In genomic region chr1:20588634-20589225, GRCh38 we compare ENCODE assay signal across 10 cellular contexts. TPM values are rescaled to one million over a fixed set of nuclear protein-coding genes. Genes with fewer than 3 reads are reported as not detected.
A peak's percentile ranks its signal among the peaks of the same experiment; 100 is the strongest.
DNase-seq lines count a peak whose midpoint lies in the region; TF ChIP-seq lines count a peak whose summit lies in the region.
"Had no signal": no experiment of that assay in that cellular context is flagged by ENCODE, and none has a peak within 500 bp of the region (broad histone marks: within the 10 kb centered on the region; RNA-seq: fewer than 3 reads in every experiment).

Gene CDA (plus strand): TSS chr1:20589097. CDS start chr1:20589130, 33 bp downstream.

- intact Hi-C loops in esophagus muscularis mucosa (cut with DNase I) = no loop called here

- H3K27ac ChIP-seq in AG04450 (ENCODE audit: low read depth, low read length) (peak within 1 kb of the TSS; percentile 85), esophagus muscularis mucosa (replicated peaks in 1 of 4) (peak within 1 kb of the TSS; percentile 49 to 69 (median 62))

- CTCF ChIA-PET in AG04450 (lab: Charles Lee) = interaction anchor here (0.6 to 2.7 kb wide), 3 partner anchors 14 to 671 kb away, joined by 4 to 13 read pairs (median 6); no protein-coding TSS in a partner anchor

- TF ChIP-seq EP300 in esophagus muscularis mucosa (IDR thresholded peaks at IDR 0.05) = no peak

- POLR2A ChIA-PET in AG04450 (lab: Yijun Ruan, JAX) = interaction anchor here (0.7 to 2.6 kb wide), 3 partner anchors 15 to 28 kb away, joined by 3 to 13 read pairs (median 8); no protein-coding TSS in a partner anchor

- TF ChIP-seq CTCF in AG04450 (IDR thresholded peaks at IDR 0.05; ENCODE audit: low read depth, low read length) (no peak), esophagus muscularis mucosa (IDR thresholded peaks at IDR 0.05) (no peak)

- peaks cover 0 to 24% (median 12%) of the 10 kb centered on the region in 4 donors for H3K4me1 ChIP-seq in esophagus muscularis mucosa
- peaks cover 31% of the 10 kb centered on the region for H3K4me1 ChIP-seq in mononuclear cell (ENCODE audit: insufficient read depth, low read length)

- TF ChIP-seq POLR2A in esophagus muscularis mucosa (IDR thresholded peaks at IDR 0.05; ENCODE audit: low read depth) = no peak

- no peaks in the 10 kb centered on the region for H3K36me3 ChIP-seq in esophagus muscularis mucosa

- H3K4me3 ChIP-seq in AG04450 (ENCODE audit: low read depth, low read length) (peak within 1 kb of the TSS; percentile 43), esophagus muscularis mucosa (peak within 1 kb of the TSS; percentile 23 to 52 (median 38)), mononuclear cell (ENCODE audit: low read length) (peak within 1 kb of the TSS; percentile 48)

- H3K27me3 ChIP-seq in AG04450 (ENCODE audit: control insufficient read depth, insufficient read depth, low read length) = no peaks in the 10 kb centered on the region
- H3K27me3 ChIP-seq in esophagus muscularis mucosa = peaks cover 0 to 75% (median 14%) of the 10 kb centered on the region in 4 donors
- peaks cover 10% of the 10 kb centered on the region for H3K27me3 ChIP-seq in mononuclear cell (ENCODE audit: insufficient read depth, low read length)

- no peak for DNase-seq in AG04450 (ENCODE audit: low read depth, low spot score)
- DNase-seq in NCI-H69 (lab: John Stamatoyannopoulos, UW) = peak; percentile 7
- DNase-seq in esophagus muscularis mucosa (ENCODE audit: extremely low spot score) = no peak
- no peak for DNase-seq in DMS79 (lab: John Stamatoyannopoulos, UW)
- DNase-seq in NCI-H2081 treated with DMSO at 0.1 percent for 48 hours (lab: John Stamatoyannopoulos, UW) = no peak
- DNase-seq in ureter (ENCODE audit: low spot score) = no peak
- no peak for DNase-seq in SHP77 treated with DMSO at 0.1 percent for 48 hours (lab: John Stamatoyannopoulos, UW)
- DNase-seq: activated gamma-delta T cell, SHP77 had no signal

- WGBS in esophagus muscularis mucosa = 41% methylated on average over 7 of the region's 11 CpGs

- peaks cover 4% of the 10 kb centered on the region for H3K9me3 ChIP-seq in AG04450 (ENCODE audit: control insufficient read depth, insufficient read depth, low read length)
- H3K9me3 ChIP-seq in esophagus muscularis mucosa = peaks cover 0 to 3% (median 0%) of the 10 kb centered on the region in 4 donors
- no peaks in the 10 kb centered on the region for H3K9me3 ChIP-seq in mononuclear cell (ENCODE audit: low read depth, low read length)

RNA-seq across cellular contexts. Expression of gene CDA, which starts in this region (rescaled TPM):
- polyA plus RNA-seq in AG04450 (2011; rRNA removed) = 2.8 and 4.2 TPM in 2 replicates
- polyA minus RNA-seq in AG04450 (2011; rRNA and poly(A)+ RNA removed) = 4.2 and 5.1 TPM in 2 replicates
- total RNA-seq in esophagus muscularis mucosa = 1 to 10 TPM; 1.7 to 7.5 (median 6.0) TPM
- total RNA-seq in mononuclear cell = 7.5 TPM
- total RNA-seq in ureter = 3.5 TPM
